20 cellular contexts compared by ENCODE assay signal in the genomic region with DNA sequence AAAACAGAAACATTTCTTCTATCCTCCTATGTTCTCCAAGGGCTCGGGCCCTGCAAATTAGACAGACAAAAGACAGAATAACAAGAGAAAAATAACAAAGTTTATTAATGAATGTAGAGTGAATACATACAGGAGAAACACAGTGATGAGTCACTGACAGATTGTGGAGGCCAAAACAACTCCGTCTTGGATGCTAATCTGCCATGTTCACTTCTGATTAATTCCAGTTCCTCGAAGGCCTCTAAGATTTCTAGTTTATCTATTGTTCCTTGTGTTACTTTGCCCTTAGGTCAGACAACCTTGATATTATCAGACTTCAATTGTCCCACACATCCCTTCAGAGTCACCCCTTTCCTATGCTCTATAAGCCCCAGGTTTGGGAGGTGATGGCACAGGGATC.
"Had no signal": no experiment of that assay in that cellular context is flagged by ENCODE, and none has a peak within 500 bp of the region (broad histone marks: within the 10 kb centered on the region; RNA-seq: fewer than 3 reads in every experiment).

No MANE protein-coding gene starts in this region.

- H3K4me3 ChIP-seq: dorsolateral prefrontal cortex, gastrocnemius medialis, heart right ventricle, left lung, lower lobe of right lung, neural progenitor cell, pancreas, right lobe of liver, tibial artery, upper lobe of left lung, uterus had no signal

- DNase-seq: cortex of kidney; dorsolateral prefrontal cortex; effector CD8-positive, alpha-beta T cell; gastrocnemius medialis; heart right ventricle; hypothalamus; islet precursor cell; left lung; lower lobe of right lung; natural killer cell; occipital lobe; pancreas; right lobe of liver; stimulated activated CD4-positive, alpha-beta T cell treated with anti-CD3 and anti-CD28 coated beads, Interleukin-15, amount 100 ng/mL, for 24 hours; stimulated activated CD4-positive, alpha-beta T cell treated with anti-CD3 and anti-CD28 coated beads, Interleukin-1b, Interleukin-23, amount 100 ng/mL, for 48 hours; stimulated activated CD4-positive, alpha-beta T cell treated with anti-CD3 and anti-CD28 coated beads, Interleukin-4, amount 100 ng/mL, for 24 hours; tibial artery; upper lobe of left lung; uterus had no signal
